Comparison of ENCODE assay signal across 16 cellular contexts in the genomic region with DNA sequence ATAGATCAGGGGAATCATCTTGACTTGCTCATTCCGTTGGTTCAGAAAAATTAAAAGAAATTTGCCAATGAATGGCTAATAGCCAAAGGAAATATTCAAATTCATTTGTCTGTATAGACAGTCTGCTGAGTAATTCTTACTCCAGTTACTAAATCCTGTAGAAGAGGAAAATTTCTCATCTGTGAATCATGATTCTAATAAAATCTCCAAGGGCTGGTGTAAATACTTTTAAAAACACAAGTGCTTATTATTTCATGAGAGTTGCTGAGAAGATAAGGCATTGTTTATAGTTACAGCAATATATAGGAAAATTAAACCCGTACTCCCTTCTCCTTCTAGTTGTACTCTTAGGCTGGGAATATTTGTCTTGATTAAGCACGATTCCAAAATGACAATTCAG. TPM values are rescaled to one million over a fixed set of nuclear protein-coding genes. Genes with fewer than 3 reads are reported as not detected.
DNase-seq lines count a peak whose midpoint lies in the region; ATAC-seq and TF ChIP-seq lines count a peak whose summit lies in the region.
"Had no signal": no experiment of that assay in that cellular context is flagged by ENCODE, and none has a peak within 500 bp of the region (broad histone marks: within the 10 kb centered on the region; RNA-seq: fewer than 3 reads in every experiment).

No MANE protein-coding gene starts in this region.

- intact Hi-C loops in lower lobe of right lung (cut with DNase I): no loop called here

- TF ChIP-seq CTCF in choroid plexus epithelial cell (conservative IDR thresholded peaks at IDR 0.05; ENCODE audit: low read depth, low read length) (no peak), lower lobe of right lung (IDR thresholded peaks at IDR 0.05) (no peak), GM20000 (IDR thresholded peaks at IDR 0.05; ENCODE audit: extremely low read depth, missing control alignments) (no peak)

- H3K4me1 ChIP-seq in lower lobe of right lung: no peaks in the 10 kb centered on the region
- H3K4me1 ChIP-seq: gastrocnemius medialis had no signal

- H3K4me3 ChIP-seq in choroid plexus epithelial cell (ENCODE audit: low read depth, low read length) (no peak overlapping the region), lower lobe of right lung (no peak overlapping the region)
- H3K4me3 ChIP-seq: gastrocnemius medialis had no signal

- ATAC-seq in lower lobe of right lung (peak; percentile 11 to 55), HG02588 (IDR thresholded peaks at IDR 0.05; ENCODE audit: unreplicated experiment) (no peak), GM19351 (IDR thresholded peaks at IDR 0.05; ENCODE audit: unreplicated experiment) (no peak)
- ATAC-seq: gastrocnemius medialis, WTC11 had no signal

- no peaks in the 10 kb centered on the region for H3K9me3 ChIP-seq in lower lobe of right lung
- H3K9me3 ChIP-seq: gastrocnemius medialis had no signal

- DNase-seq in AG08396 (ENCODE audit: low spot score) (peak; percentile 21), M059J (ENCODE audit: low read depth) (peak; percentile 86), choroid plexus epithelial cell (ENCODE audit: low read depth) (peak; percentile 79), lower lobe of right lung (no peak), GM20000 (ENCODE audit: low spot score) (no peak)
- DNase-seq in activated CD8-positive, alpha-beta memory T cell treated with anti-CD3 and anti-CD28 coated beads, Interleukin-2, amount 50 U/mL, for 48 hours: no peak
- DNase-seq: activated T-cell treated with anti-CD3 and anti-CD28 coated beads, Interleukin-2, amount 50 U/mL, for 1 hour; central memory CD4-positive, alpha-beta T cell; gastrocnemius medialis; NCI-H1105; NCI-H524 treated with DMSO at 0.1 percent for 48 hours had no signal

- no peaks in the 10 kb centered on the region for H3K36me3 ChIP-seq in lower lobe of right lung
- H3K36me3 ChIP-seq: gastrocnemius medialis had no signal

- no peaks in the 10 kb centered on the region for H3K27me3 ChIP-seq in lower lobe of right lung (ENCODE audit: low read depth)
- H3K27me3 ChIP-seq: gastrocnemius medialis had no signal

- H3K27ac ChIP-seq in lower lobe of right lung: no peak overlapping the region
- H3K27ac ChIP-seq: C4-2B, gastrocnemius medialis had no signal

RNA-seq across cellular contexts. Expression of gene WNT2, which starts 53.0 kb away (rescaled TPM):
- 0.20 and 0.44 TPM in 2 replicates for total RNA-seq in M059J (2014; rRNA removed; shearing (Covaris generic))
- total RNA-seq in lower lobe of right lung: 9.0 TPM
- total RNA-seq: gastrocnemius medialis, HT-29, WTC11 had no signal

Comparison
In these comparisons a context has a peak if more than half of its experiments do, and no peak if none do; other contexts are left out.
1. DNase-seq: peak in AG08396 (single experiment), M059J (single experiment) and choroid plexus epithelial cell (single experiment); none in lower lobe of right lung (single experiment), GM20000 (single experiment) and activated CD8-positive, alpha-beta memory T cell treated with anti-CD3 and anti-CD28 coated beads, Interleukin-2, amount 50 U/mL, for 48 hours (single experiment).
2. ATAC-seq: peak in lower lobe of right lung (2 of 2); none in HG02588 (single experiment) and GM19351 (single experiment).